In the genomic region with DNA sequence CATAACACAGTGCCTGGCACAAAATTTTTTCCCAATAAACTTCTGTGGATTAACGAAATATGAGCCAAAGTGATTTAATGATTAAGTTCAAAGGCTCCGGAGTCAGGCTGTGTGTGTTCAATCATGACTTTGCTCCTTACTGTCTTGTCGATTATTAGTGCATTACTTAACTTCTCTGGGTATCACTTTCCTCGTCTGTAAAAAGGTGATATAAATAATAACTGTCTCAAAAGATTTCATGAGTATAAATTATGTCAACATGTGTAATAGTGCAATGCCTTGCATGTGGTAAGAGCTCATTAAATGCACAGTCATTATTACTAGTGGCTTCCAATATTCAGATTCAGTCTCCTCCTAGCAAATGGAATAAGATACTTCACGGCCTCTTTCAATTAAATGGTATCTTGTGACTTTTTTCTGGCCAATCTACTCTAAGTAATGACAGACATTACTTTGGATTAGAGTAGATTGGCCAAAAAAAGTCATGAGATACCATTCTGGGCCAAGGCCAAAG, we compare ENCODE assay signal across 27 cellular contexts. TPM values are rescaled to one million over a fixed set of nuclear protein-coding genes. Genes with fewer than 3 reads are reported as not detected.
DNase-seq lines count a peak whose midpoint lies in the region; ATAC-seq, FAIRE-seq and TF ChIP-seq lines count a peak whose summit lies in the region.
"Had no signal": no experiment of that assay in that cellular context is flagged by ENCODE, and none has a peak within 500 bp of the region (broad histone marks: within the 10 kb centered on the region; RNA-seq: fewer than 3 reads in every experiment).

No MANE protein-coding gene starts in this region.

- TF ChIP-seq POLR2A in K562 (conservative IDR thresholded peaks at IDR 0.05) (no peak), gastrocnemius medialis (IDR thresholded peaks at IDR 0.05) (no peak), heart left ventricle (IDR thresholded peaks at IDR 0.05) (no peak)

- no peaks in the 10 kb centered on the region for H3K9me1 ChIP-seq in K562 (ENCODE audit: control insufficient read depth, insufficient read depth, low read length)

- H3K9me3 Mint-ChIP-seq in activated naive CD4-positive, alpha-beta T cell treated with anti-CD3 and anti-CD28 coated beads, Interleukin-2, amount 50 U/mL, for 24 hours, result no peaks in the 10 kb centered on the region
- H3K9me3 Mint-ChIP-seq: CD4-positive, alpha-beta memory T cell; GM23338; H9 had no signal

- no peaks in the 10 kb centered on the region for H3K36me3 Mint-ChIP-seq in activated naive CD4-positive, alpha-beta T cell treated with anti-CD3 and anti-CD28 coated beads, Interleukin-2, amount 50 U/mL, for 24 hours
- H3K36me3 Mint-ChIP-seq: CD4-positive, alpha-beta memory T cell had no signal

- no peak overlapping the region for H3K9ac ChIP-seq in K562 (ENCODE audit: insufficient read depth in 1 of 2, low read depth in 2 of 2, low read length in 2 of 2)

- H2AFZ ChIP-seq in K562 (ENCODE audit: low read depth, low read length), result no peak overlapping the region
- H2AFZ ChIP-seq: GM23338 had no signal

- no peaks in the 10 kb centered on the region for H3K4me1 ChIP-seq in K562 (replicated peaks in 1 of 2; ENCODE audit: control insufficient read depth in 2 of 2, insufficient read depth in 2 of 2, low read length in 2 of 2)
- peaks cover 0 to 8% of the 10 kb centered on the region in 2 donors for H3K4me1 ChIP-seq in gastrocnemius medialis
- H3K4me1 ChIP-seq in heart left ventricle, result no peaks in the 10 kb centered on the region

- intact Hi-C loops in K562 (cut with micrococcal nuclease) (no loop called here), gastrocnemius medialis (cut with DNase I; ENCODE audit: low total_unique reads) (no loop called here), heart left ventricle (cut with DNase I) (no loop called here)

- in situ Hi-C loops in K562 (cut with MboI) (no loop called here), gastrocnemius medialis (cut with MboI; ENCODE audit: low sequenced_read_pairs in 4 of 4) (loop anchor here in 1 of 4 donors (25.0 kb wide), 1 partner anchor 104 kb away; no protein-coding TSS in a partner anchor)

- H3K27ac ChIP-seq in K562 (ENCODE audit: extremely low read depth, low read depth, low read length) (no peak overlapping the region), gastrocnemius medialis (peak overlapping the region in 3 of 4 donors; percentile 41 to 49 (median 42)), heart left ventricle (no peak overlapping the region)
- H3K27ac ChIP-seq: 22Rv1 had no signal

- H3K27me3 Mint-ChIP-seq in activated naive CD4-positive, alpha-beta T cell treated with anti-CD3 and anti-CD28 coated beads, Interleukin-2, amount 50 U/mL, for 24 hours, result no peaks in the 10 kb centered on the region
- H3K27me3 Mint-ChIP-seq: CD4-positive, alpha-beta memory T cell had no signal

- H3K4me3 ChIP-seq in K562 (no peak overlapping the region), gastrocnemius medialis (no peak overlapping the region), heart left ventricle (no peak overlapping the region)
- H3K4me3 ChIP-seq: GM23338 had no signal

- ATAC-seq in K562, result no peak
- ATAC-seq in gastrocnemius medialis, result peak; percentile 87 to 94
- no peak for ATAC-seq in heart left ventricle
- ATAC-seq: GM23338, HCT116 had no signal

- no peaks in the 10 kb centered on the region for H3K79me2 ChIP-seq in K562 (ENCODE audit: control insufficient read depth, insufficient read depth, low read length)

- no peak overlapping the region for H3K4me3 Mint-ChIP-seq in activated naive CD4-positive, alpha-beta T cell treated with anti-CD3 and anti-CD28 coated beads, Interleukin-2, amount 50 U/mL, for 24 hours
- H3K4me3 Mint-ChIP-seq: CD4-positive, alpha-beta memory T cell; GM23338; H9 had no signal

- FAIRE-seq in K562 (lab: Jason Lieb, UNC), result no peak
- FAIRE-seq: A204.1, GM12891, GM18507 had no signal

- H3K9me3 ChIP-seq in K562 (replicated peaks; ENCODE audit: control insufficient read depth, insufficient read depth, low read depth, low read length) (no peaks in the 10 kb centered on the region), gastrocnemius medialis (no peaks in the 10 kb centered on the region), heart left ventricle (no peaks in the 10 kb centered on the region)

- H3K27me3 ChIP-seq in K562 (ENCODE audit: control insufficient read depth in 2 of 2, insufficient read depth in 2 of 2, low read length in 2 of 2), result peaks cover 4 to 6% of the 10 kb centered on the region in 2 experiments; a peak in 3 of 5 replicates
- H3K27me3 ChIP-seq in gastrocnemius medialis, result no peaks in the 10 kb centered on the region
- no peaks in the 10 kb centered on the region for H3K27me3 ChIP-seq in heart left ventricle

- peak overlapping the region; percentile 53 for H3K27ac Mint-ChIP-seq in activated naive CD4-positive, alpha-beta T cell treated with anti-CD3 and anti-CD28 coated beads, Interleukin-2, amount 50 U/mL, for 24 hours
- H3K27ac Mint-ChIP-seq: CD4-positive, alpha-beta memory T cell; GM23338; H9 had no signal

- TF ChIP-seq CTCF in K562 (IDR thresholded peaks at IDR 0.05 in 2 of 3, conservative IDR thresholded peaks at IDR 0.05 in 1 of 3; ENCODE audit: insufficient read depth in 2 of 3, low read depth in 1 of 3, low read length in 3 of 3) (no peak), gastrocnemius medialis (IDR thresholded peaks at IDR 0.05 in 4 of 5, conservative IDR thresholded peaks at IDR 0.05 in 1 of 5) (no peak), heart left ventricle (IDR thresholded peaks at IDR 0.05) (no peak)

- TF ChIP-seq EP300 in K562 (IDR thresholded peaks at IDR 0.05; ENCODE audit: low read length), result no peak

- no peak for TF ChIP-seq RAD21 in K562 (CRISPR knock-in tag; conservative IDR thresholded peaks at IDR 0.05 in 1 of 2, IDR thresholded peaks at IDR 0.05 in 1 of 2)

- DNase-seq in NCI-H2171 treated with DMSO at 0.1 percent for 48 hours (lab: John Stamatoyannopoulos, UW) (peak; percentile 36), NCI-H2171 (lab: John Stamatoyannopoulos, UW) (no peak), K562 (ENCODE audit: extremely low read depth in 1 of 4, low spot score in 3 of 4) (no peak), gastrocnemius medialis (no peak), heart left ventricle (no peak), globus pallidus (ENCODE audit: low spot score) (no peak)
- no peak for DNase-seq in activated naive CD4-positive, alpha-beta T cell (lab: John Stamatoyannopoulos, UW)
- DNase-seq: ACHN; C1 segment of cervical spinal cord; Calu3; CD4-positive, alpha-beta memory T cell; COR-L47; DMS53; DMS79 treated with DMSO at 0.1 percent for 48 hours; GF-D8; H9 had no signal

- peaks cover 6% of the 10 kb centered on the region for H3K4me1 Mint-ChIP-seq in activated naive CD4-positive, alpha-beta T cell treated with anti-CD3 and anti-CD28 coated beads, Interleukin-2, amount 50 U/mL, for 24 hours
- H3K4me1 Mint-ChIP-seq: GM23338, H9 had no signal

- POLR2A ChIA-PET in K562 (lab: Yijun Ruan, JAX), result no interaction called here

- CTCF ChIA-PET in K562 (lab: Yijun Ruan, JAX; ENCODE audit: low intra/inter-chr PET ratio), result no interaction called here

- no peaks in the 10 kb centered on the region for H4K20me1 ChIP-seq in K562 (replicated peaks; ENCODE audit: control insufficient read depth, insufficient read depth, low read length)

- no peak overlapping the region for H3K4me2 ChIP-seq in K562 (ENCODE audit: insufficient read depth, low read length)
- H3K4me2 ChIP-seq: GM23338 had no signal

- BruUV-seq in K562 (replicated peaks; lab: Mats Ljungman, UMichigan), result no TSS peak

- WGBS in K562 (ENCODE audit: insufficient coverage, low coverage, missing lambda C conversion rate), result 0% methylated on average over 5 of the region's 5 CpGs
- WGBS in heart left ventricle, 4 donors, result 58 to 79% (median 69%) methylated on average over 5 of the region's 5 CpGs

- H3K36me3 ChIP-seq in K562 (ENCODE audit: control insufficient read depth, insufficient read depth, low read length) (no peaks in the 10 kb centered on the region), gastrocnemius medialis (no peaks in the 10 kb centered on the region), heart left ventricle (no peaks in the 10 kb centered on the region)

RNA-seq across cellular contexts. Expression of a gene that starts 6.8 kb away (rescaled TPM):
- not detected in 2 replicates for total RNA-seq in K562 (2011; cell fraction: chromatin; rRNA removed; ENCODE audit: low replicate concordance)
- total RNA-seq in K562 (2011; cell fraction: nucleolus; rRNA removed), result not detected in 2 replicates
- total RNA-seq in K562 (2011; cell fraction: nucleoplasm; rRNA removed), result not detected in 2 replicates
- total RNA-seq in K562 (2014; rRNA removed), result not detected in 2 replicates
- total RNA-seq in K562 (2014; rRNA removed; fragmentation: Illumina TruSeq; extraction: Trizol), result not detected in 2 replicates
- not detected in 2 replicates for total RNA-seq in K562 (2015; rRNA removed; fragmentation: Illumina TruSeq; extraction: Trizol)
- 0.29 and 0.38 TPM in 2 replicates for total RNA-seq in K562 (2021)
- polyA plus RNA-seq in K562 (2011; rRNA removed), result not detected in 2 replicates
- not detected in 2 replicates for polyA plus RNA-seq in K562 (2011; cell fraction: cytosol; rRNA removed)
- not detected in 2 replicates for polyA plus RNA-seq in K562 (2011; cell fraction: nucleus; rRNA removed)
- polyA plus RNA-seq in K562 (2012), result not detected in 2 replicates
- polyA plus RNA-seq in K562 (2014; fragmentation: Illumina TruSeq; extraction: Trizol), result not detected in 2 replicates
- polyA plus RNA-seq in K562 (2014; fragmentation: Nextera tagmentation; extraction: Ambion mirVana), result not detected
- not detected in 2 replicates for polyA plus RNA-seq in K562 (2014; rRNA removed)
- polyA minus RNA-seq in K562 (2011; rRNA and poly(A)+ RNA removed), result not detected in 2 replicates
- polyA minus RNA-seq in K562 (2011; cell fraction: cytosol; rRNA and poly(A)+ RNA removed), result not detected in 2 replicates
- polyA minus RNA-seq in K562 (2011; cell fraction: nucleus; rRNA and poly(A)+ RNA removed), result not detected in 2 replicates
- total RNA-seq in gastrocnemius medialis, result not detected
- total RNA-seq in heart left ventricle, result 1 to 10 TPM in 1 of 9 donors, under 1 TPM in 1, not detected in 7; 0.20 to 1.3 TPM
- not detected for polyA plus RNA-seq in heart left ventricle
- total RNA-seq: Calu3, Daoy, G401, GM23338, H4, H9 had no signal
- polyA plus RNA-seq: BJ, GM23338 had no signal

RNA-seq across cellular contexts. Expression of a gene that starts 59.2 kb away (rescaled TPM):
- total RNA-seq in K562 (2011; cell fraction: chromatin; rRNA removed; ENCODE audit: low replicate concordance), result not detected in 2 replicates
- total RNA-seq in K562 (2011; cell fraction: nucleolus; rRNA removed), result not detected in 2 replicates
- total RNA-seq in K562 (2011; cell fraction: nucleoplasm; rRNA removed), result not detected in 2 replicates
- total RNA-seq in K562 (2014; rRNA removed) (not detected in 2 replicates), K562 (2014; rRNA removed; fragmentation: Illumina TruSeq; extraction: Trizol) (not detected in 2 replicates), K562 (2015; rRNA removed; fragmentation: Illumina TruSeq; extraction: Trizol) (not detected in 2 replicates), K562 (2021) (not detected in 2 replicates), gastrocnemius medialis (not detected), heart left ventricle (not detected)
- polyA plus RNA-seq in K562 (2011; rRNA removed) (not detected in 2 replicates), K562 (2014; fragmentation: Illumina TruSeq; extraction: Trizol) (not detected in 2 replicates), K562 (2014; fragmentation: Nextera tagmentation; extraction: Ambion mirVana) (not detected), K562 (2014; rRNA removed) (not detected in 2 replicates), heart left ventricle (not detected)
- not detected in 2 replicates for polyA plus RNA-seq in K562 (2011; cell fraction: cytosol; rRNA removed)
- polyA plus RNA-seq in K562 (2011; cell fraction: nucleus; rRNA removed), result not detected in 2 replicates
- not detected in 2 replicates for polyA plus RNA-seq in K562 (2012)
- not detected in 2 replicates for polyA minus RNA-seq in K562 (2011; rRNA and poly(A)+ RNA removed)
- not detected in 2 replicates for polyA minus RNA-seq in K562 (2011; cell fraction: cytosol; rRNA and poly(A)+ RNA removed)
- polyA minus RNA-seq in K562 (2011; cell fraction: nucleus; rRNA and poly(A)+ RNA removed), result not detected in 2 replicates
- total RNA-seq: Calu3; CD4-positive, alpha-beta memory T cell; Daoy; G401; GM23338; H4; H9 had no signal
- polyA plus RNA-seq: BJ, GM23338 had no signal

Comparison
In these comparisons a context has a peak if more than half of its experiments do, and no peak if none do; other contexts are left out.
1. ATAC-seq: peak in gastrocnemius medialis (2 of 2); none in K562 (single experiment) and heart left ventricle (0 of 4).
2. H3K27ac ChIP-seq: peak in gastrocnemius medialis (3 of 4); none in K562 (single experiment) and heart left ventricle (0 of 12).